ENCODE assay signal across 1 cellular context in genomic region chr6:34576286-34576955, GRCh38.
TF ChIP-seq lines count a peak whose summit lies in the region.

No MANE protein-coding gene starts in this region.

TF ChIP-seq in H1, 55 proteins besides CTCF, POLR2A, EP300 and RAD21:
- TF ChIP-seq CEBPB (IDR thresholded peaks at IDR 0.05; ENCODE audit: low read depth, low read length), result no peak
- TF ChIP-seq KDM4A (IDR thresholded peaks at IDR 0.05; ENCODE audit: low read depth, low read length, severe bottlenecking), result no peak
- TF ChIP-seq SIRT6 (IDR thresholded peaks at IDR 0.05; ENCODE audit: low read length), result no peak
- TF ChIP-seq CBX8 (IDR thresholded peaks at IDR 0.05; ENCODE audit: borderline replicate concordance, low read depth, low read length), result no peak
- TF ChIP-seq TEAD4 (IDR thresholded peaks at IDR 0.05; ENCODE audit: low read depth, low read length), result no peak
- TF ChIP-seq POU5F1 (IDR thresholded peaks at IDR 0.05; ENCODE audit: low read depth, low read length), result no peak
- TF ChIP-seq JUN (IDR thresholded peaks at IDR 0.05; ENCODE audit: low read depth, low read length), result no peak
- TF ChIP-seq EGR1 (IDR thresholded peaks at IDR 0.05; ENCODE audit: borderline replicate concordance, low read depth, low read length), result no peak
